Comparison of ENCODE assay signal across 13 cellular contexts in genomic region chr5:127936439-127936972, GRCh38.
DNase-seq lines count a peak whose midpoint lies in the region; ATAC-seq and TF ChIP-seq lines count a peak whose summit lies in the region.
"Had no signal": no experiment of that assay in that cellular context is flagged by ENCODE, and none has a peak within 500 bp of the region (broad histone marks: within the 10 kb centered on the region; RNA-seq: fewer than 3 reads in every experiment).

No MANE protein-coding gene starts in this region.

- no peaks in the 10 kb centered on the region for H3K9me3 Mint-ChIP-seq in activated CD4-positive, alpha-beta T cell treated with anti-CD3 and anti-CD28 coated beads for 36 hours (ENCODE audit: low read depth)
- no peaks in the 10 kb centered on the region for H3K9me3 Mint-ChIP-seq in T-cell
- no peaks in the 10 kb centered on the region for H3K9me3 Mint-ChIP-seq in natural killer cell treated with Interleukin-12 subunit alpha and Interleukin-12 subunit beta and Interleukin-15 and Interleukin-18, amount 100 ng/mL, for 72 hours
- H3K9me3 Mint-ChIP-seq: H9, nephron had no signal

- DNase-seq in activated CD4-positive, alpha-beta T cell treated with anti-CD3 and anti-CD28 coated beads for 36 hours = peak; percentile 30
- no peak for DNase-seq in activated CD4-positive, alpha-beta T cell treated with anti-CD3 and anti-CD28 coated beads, Interleukin-2, amount 50 U/mL, for 4 hours
- DNase-seq in T-cell = peak in 26 of 34 experiments; percentile 1 to 67 (median 18)
- peak; percentile 67 for DNase-seq in natural killer cell treated with Interleukin-12 subunit alpha and Interleukin-12 subunit beta and Interleukin-15 and Interleukin-18, amount 100 ng/mL, for 72 hours (ENCODE audit: low spot score)
- DNase-seq in NCI-H1105 treated with DMSO at 0.1 percent for 48 hours (lab: John Stamatoyannopoulos, UW) = no peak
- DNase-seq in iPS-NIHi7 (ENCODE audit: extremely low spot score) = no peak
- DNase-seq: H9, left lung, SK-N-SH, transverse colon had no signal

- peak; percentile 79 for ATAC-seq in activated CD4-positive, alpha-beta T cell treated with anti-CD3 and anti-CD28 coated beads for 36 hours
- ATAC-seq in GM18505 (IDR thresholded peaks at IDR 0.05; ENCODE audit: unreplicated experiment) (peak; percentile 56), T-cell (replicated peaks in 1 of 4) (peak; percentile 17 to 68 (median 40)), GM18517 (IDR thresholded peaks at IDR 0.05; ENCODE audit: unreplicated experiment) (no peak)
- ATAC-seq in natural killer cell treated with Interleukin-12 subunit alpha and Interleukin-12 subunit beta and Interleukin-15 and Interleukin-18, amount 100 ng/mL, for 72 hours = peak; percentile 79 to 81
- ATAC-seq: left lung had no signal

- peaks cover 6% of the 10 kb centered on the region for H3K4me1 Mint-ChIP-seq in activated CD4-positive, alpha-beta T cell treated with anti-CD3 and anti-CD28 coated beads for 36 hours
- peaks cover 4 to 5% (median 5%) of the 10 kb centered on the region in 3 donors for H3K4me1 Mint-ChIP-seq in T-cell
- H3K4me1 Mint-ChIP-seq in natural killer cell treated with Interleukin-12 subunit alpha and Interleukin-12 subunit beta and Interleukin-15 and Interleukin-18, amount 100 ng/mL, for 72 hours (ENCODE audit: low read depth in 2 of 2) = peaks cover 8 to 11% of the 10 kb centered on the region in 2 donors

- intact Hi-C loops in activated CD4-positive, alpha-beta T cell treated with anti-CD3 and anti-CD28 coated beads for 36 hours (cut with DNase I, micrococcal nuclease) = no loop called here

- CTCF ChIA-PET in activated CD4-positive, alpha-beta T cell treated with anti-CD3 and anti-CD28 coated beads for 36 hours (lab: Charles Lee) = interaction anchor here (1.0 kb wide), 1 partner anchor 13 kb away, joined by 3 read pairs; no protein-coding TSS in a partner anchor
- CTCF ChIA-PET in T-cell (lab: Charles Lee) = interaction anchor here in 1 of 2 donors (0.5 kb wide), 1 partner anchor 141 kb away, joined by 3 read pairs; no protein-coding TSS in a partner anchor

- H3K4me3 Mint-ChIP-seq in activated CD4-positive, alpha-beta T cell treated with anti-CD3 and anti-CD28 coated beads for 36 hours = no peak overlapping the region
- H3K4me3 Mint-ChIP-seq in T-cell = no peak overlapping the region
- peak overlapping the region; percentile 59 for H3K4me3 Mint-ChIP-seq in natural killer cell treated with Interleukin-12 subunit alpha and Interleukin-12 subunit beta and Interleukin-15 and Interleukin-18, amount 100 ng/mL, for 72 hours
- H3K4me3 Mint-ChIP-seq: H9, nephron had no signal

- POLR2A ChIA-PET in activated CD4-positive, alpha-beta T cell treated with anti-CD3 and anti-CD28 coated beads for 36 hours (lab: Charles Lee) = no interaction called here
- POLR2A ChIA-PET in T-cell (lab: Charles Lee) = interaction anchor here in 1 of 2 donors (0.6 kb wide), 1 partner anchor 139 kb away, joined by 16 read pairs; no protein-coding TSS in a partner anchor

- no peaks in the 10 kb centered on the region for H3K36me3 Mint-ChIP-seq in activated CD4-positive, alpha-beta T cell treated with anti-CD3 and anti-CD28 coated beads for 36 hours (ENCODE audit: low read depth)
- H3K36me3 Mint-ChIP-seq in T-cell = peaks cover 10% of the 10 kb centered on the region
- H3K36me3 Mint-ChIP-seq in natural killer cell treated with Interleukin-12 subunit alpha and Interleukin-12 subunit beta and Interleukin-15 and Interleukin-18, amount 100 ng/mL, for 72 hours = no peaks in the 10 kb centered on the region

- H3K27me3 Mint-ChIP-seq in activated CD4-positive, alpha-beta T cell treated with anti-CD3 and anti-CD28 coated beads for 36 hours = no peaks in the 10 kb centered on the region
- no peaks in the 10 kb centered on the region for H3K27me3 Mint-ChIP-seq in T-cell
- no peaks in the 10 kb centered on the region for H3K27me3 Mint-ChIP-seq in natural killer cell treated with Interleukin-12 subunit alpha and Interleukin-12 subunit beta and Interleukin-15 and Interleukin-18, amount 100 ng/mL, for 72 hours

- TF ChIP-seq POLR2A in GM18505 (IDR thresholded peaks at IDR 0.05; ENCODE audit: borderline replicate concordance, extremely low read depth, insufficient read depth, insufficient read length) = no peak

- H3K27ac Mint-ChIP-seq in activated CD4-positive, alpha-beta T cell treated with anti-CD3 and anti-CD28 coated beads for 36 hours = peak overlapping the region; percentile 67
- H3K27ac Mint-ChIP-seq in T-cell = peak overlapping the region; percentile 36 to 74
- peak overlapping the region; percentile 8 to 25 for H3K27ac Mint-ChIP-seq in natural killer cell treated with Interleukin-12 subunit alpha and Interleukin-12 subunit beta and Interleukin-15 and Interleukin-18, amount 100 ng/mL, for 72 hours
- H3K27ac Mint-ChIP-seq: H9, nephron had no signal

Comparison
In these comparisons a context has a peak if more than half of its experiments do, and no peak if none do; other contexts are left out.
1. DNase-seq: peak in activated CD4-positive, alpha-beta T cell treated with anti-CD3 and anti-CD28 coated beads for 36 hours (single experiment), T-cell (26 of 34) and natural killer cell treated with Interleukin-12 subunit alpha and Interleukin-12 subunit beta and Interleukin-15 and Interleukin-18, amount 100 ng/mL, for 72 hours (single experiment); none in activated CD4-positive, alpha-beta T cell treated with anti-CD3 and anti-CD28 coated beads, Interleukin-2, amount 50 U/mL, for 4 hours (0 of 2), NCI-H1105 treated with DMSO at 0.1 percent for 48 hours (single experiment) and iPS-NIHi7 (single experiment).
2. H3K27ac Mint-ChIP-seq: peak in every context shown above with its lines; median percentile 67 in activated CD4-positive, alpha-beta T cell treated with anti-CD3 and anti-CD28 coated beads for 36 hours; 55 in T-cell; 16 in natural killer cell treated with Interleukin-12 subunit alpha and Interleukin-12 subunit beta and Interleukin-15 and Interleukin-18, amount 100 ng/mL, for 72 hours.